ENCODE assay signal across 20 cellular contexts in the genomic region with DNA sequence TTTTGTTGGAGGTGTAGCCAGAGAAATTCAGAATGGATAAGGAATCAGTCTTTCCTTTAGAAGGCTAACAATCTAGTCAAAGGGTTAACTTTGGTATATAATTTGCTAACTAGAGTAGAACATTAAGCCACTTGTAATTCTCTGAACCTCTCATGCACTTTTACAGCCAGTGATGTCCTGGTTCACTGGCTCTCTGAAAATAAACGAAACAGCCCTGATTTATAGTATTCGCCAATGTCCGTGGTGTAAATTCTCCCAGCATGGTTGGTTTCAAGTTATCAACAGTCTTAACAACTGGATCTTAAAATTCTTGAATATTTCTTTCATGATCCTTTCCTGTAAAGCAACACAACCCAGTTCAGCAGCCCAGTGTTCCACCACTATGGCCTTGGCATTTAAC.
DNase-seq lines count a peak whose midpoint lies in the region; ATAC-seq and TF ChIP-seq lines count a peak whose summit lies in the region.
"Had no signal": no experiment of that assay in that cellular context is flagged by ENCODE, and none has a peak within 500 bp of the region (broad histone marks: within the 10 kb centered on the region; RNA-seq: fewer than 3 reads in every experiment).

No MANE protein-coding gene starts in this region.

- H3K4me3 ChIP-seq in HEK293 (ENCODE audit: low read depth, low read length), result no peak overlapping the region
- H3K4me3 ChIP-seq in kidney epithelial cell (ENCODE audit: low read depth, low read length), result no peak overlapping the region
- no peak overlapping the region for H3K4me3 ChIP-seq in HAP-1
- H3K4me3 ChIP-seq: BLaER1 treated with 17β-estradiol and CSF1 and Interleukin-3, amounts not matched to agents 10 nM and 100 nM had no signal

- H3K27ac ChIP-seq in HEK293 (ENCODE audit: extremely low read depth, low read depth, low read length), result no peak overlapping the region
- H3K27ac ChIP-seq: 22Rv1; BLaER1 treated with 17β-estradiol and CSF1 and Interleukin-3, amounts not matched to agents 10 nM and 100 nM had no signal

- CTCF ChIA-PET in HEK293 (lab: Yijun Ruan, JAX) (interaction anchor here (0.6 kb wide), 1 partner anchor 255 kb away, joined by 3 read pairs; no protein-coding TSS in a partner anchor), HEK293T (lab: Yijun Ruan, JAX) (interaction anchor here (0.6 kb wide), 1 partner anchor 1028 kb away, joined by 3 read pairs; no protein-coding TSS in a partner anchor)

- in situ Hi-C loops in ACHN (cut with HindIII; ENCODE audit: low pct_ligation_motif_present, low pct_unique_long_range_greater_than_20kb, low sequenced_read_pairs), result no loop called here
- in situ Hi-C loops in HAP-1 (cut with MboI; ENCODE audit: low sequenced_read_pairs), result no loop called here

- H3K9me3 ChIP-seq in HEK293 (ENCODE audit: control insufficient read depth, insufficient read depth, low read depth, low read length) (no peaks in the 10 kb centered on the region), HAP-1 (no peaks in the 10 kb centered on the region)
- H3K9me3 ChIP-seq: BE2C had no signal

- H3K36me3 ChIP-seq in HEK293 (ENCODE audit: control insufficient read depth in 2 of 2, insufficient read depth in 1 of 2, low read length in 2 of 2) (no peaks in the 10 kb centered on the region), kidney epithelial cell (ENCODE audit: control insufficient read depth, insufficient read depth, low read length) (no peaks in the 10 kb centered on the region), HAP-1 (replicated peaks) (no peaks in the 10 kb centered on the region)
- H3K36me3 ChIP-seq: BE2C; BLaER1 treated with 17β-estradiol and CSF1 and Interleukin-3, amounts not matched to agents 10 nM and 100 nM had no signal

- H3K27me3 ChIP-seq in kidney epithelial cell (ENCODE audit: control insufficient read depth, insufficient read depth, low read length) (no peaks in the 10 kb centered on the region), HAP-1 (ENCODE audit: low read depth) (no peaks in the 10 kb centered on the region)
- H3K27me3 ChIP-seq: BE2C; BLaER1 treated with 17β-estradiol and CSF1 and Interleukin-3, amounts not matched to agents 10 nM and 100 nM had no signal

- no peak for TF ChIP-seq CTCF in HEK293 (tag by site-specific recombination; IDR thresholded peaks at IDR 0.05)
- TF ChIP-seq CTCF in kidney epithelial cell (IDR thresholded peaks at IDR 0.05; ENCODE audit: insufficient read depth, low read length, poor library complexity, severe bottlenecking), result no peak

- no peaks in the 10 kb centered on the region for H3K4me1 ChIP-seq in HEK293 (ENCODE audit: control insufficient read depth, insufficient read depth, low read length)
- no peaks in the 10 kb centered on the region for H3K4me1 ChIP-seq in HAP-1
- H3K4me1 ChIP-seq: BE2C; BLaER1 treated with 17β-estradiol and CSF1 and Interleukin-3, amounts not matched to agents 10 nM and 100 nM had no signal

- POLR2A ChIA-PET in HEK293 (lab: Yijun Ruan, JAX) (no interaction called here), HEK293T (lab: Yijun Ruan, JAX) (no interaction called here)

- ATAC-seq in HG03175 (IDR thresholded peaks at IDR 0.05; ENCODE audit: unreplicated experiment), result no peak
- ATAC-seq: HCT116 had no signal

- DNase-seq in ACHN, result peak; percentile 22
- peak; percentile 9 for DNase-seq in kidney epithelial cell (ENCODE audit: low read depth)
- peak; percentile 48 for DNase-seq in left kidney (ENCODE audit: low read depth, low spot score)
- no peak for DNase-seq in HAP-1 (ENCODE audit: low spot score in 2 of 2)
- no peak for DNase-seq in stimulated activated CD4-positive, alpha-beta T cell treated with anti-CD3 and anti-CD28 coated beads, Interleukin-4, amount 100 ng/mL, for 24 hours
- DNase-seq in HEK293T (ENCODE audit: extremely low spot score), result no peak
- DNase-seq: AML-193; BE2C; Calu3; CD4-positive, alpha-beta T cell; CD8-positive, alpha-beta memory T cell; DMS53; DMS79 treated with DMSO at 0.1 percent for 48 hours; GF-D8; H7 had no signal

TF ChIP-seq in HEK293, 187 proteins besides CTCF, POLR2A, EP300 and RAD21:
- no peak for TF ChIP-seq ZNF248 (tag by site-specific recombination; IDR thresholded peaks at IDR 0.05)
- TF ChIP-seq ZNF112 (tag by site-specific recombination; IDR thresholded peaks at IDR 0.05), result peak; percentile 46; the same call in 1 of the 2 replicates
- no peak for TF ChIP-seq SCRT1 (tag by site-specific recombination; IDR thresholded peaks at IDR 0.05; ENCODE audit: borderline replicate concordance)
TF ChIP-seq in HEK293: peak in this region for 1.

TF ChIP-seq in HEK293T, 16 proteins besides CTCF, POLR2A, EP300 and RAD21:
- TF ChIP-seq SUZ12 (IDR thresholded peaks at IDR 0.05), result no peak

Comparison
In these comparisons a context has a peak if more than half of its experiments do, and no peak if none do; other contexts are left out.
1. DNase-seq: peak in ACHN (single experiment), kidney epithelial cell (single experiment) and left kidney (single experiment); none in HAP-1 (0 of 2), stimulated activated CD4-positive, alpha-beta T cell treated with anti-CD3 and anti-CD28 coated beads, Interleukin-4, amount 100 ng/mL, for 24 hours (single experiment) and HEK293T (single experiment).